In the genomic region with DNA sequence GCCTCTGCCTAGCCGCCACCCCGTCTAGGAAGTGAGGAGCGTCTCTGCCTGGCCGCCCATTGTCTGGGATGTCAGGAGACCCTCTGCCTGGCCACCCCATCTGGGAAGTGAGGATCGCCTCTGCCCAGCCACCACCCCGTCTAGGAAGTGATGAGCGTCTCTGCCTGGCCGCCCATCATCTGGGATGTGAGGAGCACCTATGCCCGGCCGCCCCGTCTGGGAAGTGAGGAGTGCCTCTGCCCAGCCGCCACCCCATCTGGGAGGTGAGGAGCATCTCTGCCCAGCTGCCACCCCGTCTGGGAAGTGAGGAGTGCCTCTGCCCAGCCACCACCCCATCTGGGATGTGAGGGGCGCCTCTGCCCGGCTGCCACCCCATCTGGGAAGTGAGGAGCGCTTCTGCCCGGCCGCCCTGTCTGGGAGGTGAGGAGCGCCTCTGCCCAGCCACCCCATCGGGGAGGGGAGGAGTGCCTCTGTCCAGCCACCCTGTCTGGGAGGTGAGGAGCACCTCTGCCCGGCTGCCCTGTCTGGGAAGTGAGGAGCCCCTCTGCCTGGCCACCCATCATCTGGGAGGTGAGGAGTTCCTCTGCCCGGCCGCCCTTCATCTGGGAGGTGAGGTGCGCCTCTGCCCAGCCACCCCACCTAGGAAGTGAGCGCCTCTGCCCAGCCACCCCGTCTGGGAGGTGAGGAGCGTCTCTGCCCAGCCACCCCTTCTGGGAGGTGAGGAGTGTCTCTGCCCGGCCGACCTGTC, we compare ENCODE assay signal across 7 cellular contexts. TPM values are rescaled to one million over a fixed set of nuclear protein-coding genes. Genes with fewer than 3 reads are reported as not detected.
"Had no signal": no experiment of that assay in that cellular context is flagged by ENCODE, and none has a peak within 500 bp of the region (broad histone marks: within the 10 kb centered on the region; RNA-seq: fewer than 3 reads in every experiment).

No MANE protein-coding gene starts in this region.

RNA-seq across cellular contexts. Expression of gene SLAMF6, which starts 8.9 kb away (rescaled TPM):
- total RNA-seq: hepatocyte, kidney epithelial cell, lung microvascular endothelial cell, mammary epithelial cell, mesothelial cell of epicardium, myocyte had no signal
- polyA plus RNA-seq: hepatocyte, keratinocyte, mammary epithelial cell had no signal

RNA-seq across cellular contexts. Expression of gene CD84, which starts 47.3 kb away (rescaled TPM):
- total RNA-seq: kidney epithelial cell, lung microvascular endothelial cell, mammary epithelial cell, mesothelial cell of epicardium, myocyte had no signal
- polyA plus RNA-seq: keratinocyte, mammary epithelial cell had no signal
